23 cellular contexts compared by ENCODE assay signal in the genomic region with DNA sequence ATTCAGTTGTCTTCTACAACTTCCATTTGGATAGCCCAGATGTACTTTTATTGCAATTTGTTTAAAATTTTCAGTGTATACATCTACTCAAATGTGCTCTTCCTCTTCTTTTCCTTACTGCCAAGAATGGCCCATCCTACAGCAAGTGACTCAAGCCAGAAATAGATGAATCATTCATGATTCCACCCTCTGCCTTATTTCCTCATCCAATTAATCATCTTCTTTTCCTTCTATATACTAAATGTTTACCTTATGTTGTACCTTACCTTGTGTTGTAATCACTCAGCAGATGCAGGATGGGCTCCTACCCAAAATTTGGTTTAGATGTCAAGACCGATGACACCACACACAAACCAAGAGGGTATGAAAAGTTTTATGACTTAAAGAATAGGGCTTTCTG.
DNase-seq lines count a peak whose midpoint lies in the region; TF ChIP-seq lines count a peak whose summit lies in the region.
"Had no signal": no experiment of that assay in that cellular context is flagged by ENCODE, and none has a peak within 500 bp of the region (broad histone marks: within the 10 kb centered on the region; RNA-seq: fewer than 3 reads in every experiment).

No MANE protein-coding gene starts in this region.

- H3K9me3 ChIP-seq in AG04450 (ENCODE audit: control insufficient read depth, insufficient read depth, low read length): peaks cover 2% of the 10 kb centered on the region; the same call in 1 of the 2 replicates
- H3K9me3 ChIP-seq: A549, gastroesophageal sphincter, psoas muscle, spleen had no signal

- in situ Hi-C loops in astrocyte of the spinal cord (cut with HindIII; ENCODE audit: low sequenced_read_pairs): no loop called here

- DNase-seq in AG04450 (ENCODE audit: low read depth, low spot score) (no peak), HT1080 (ENCODE audit: low read depth) (peak; percentile 91), astrocyte of the spinal cord (ENCODE audit: low read depth, low spot score) (peak; percentile 40), fibroblast of the conjunctiva (ENCODE audit: low read depth) (peak; percentile 30), substantia nigra (lab: John Stamatoyannopoulos, UW) (no peak), NCI-H1092 treated with DMSO at 0.1 percent for 48 hours (lab: John Stamatoyannopoulos, UW) (no peak), NCI-H2227 treated with DMSO at 0.1 percent for 48 hours (lab: John Stamatoyannopoulos, UW) (no peak)
- no peak for DNase-seq in stimulated activated CD4-positive, alpha-beta T cell treated with anti-CD3 and anti-CD28 coated beads, Interleukin-2, amount 100 ng/mL, for 24 hours
- DNase-seq: activated CD4-positive, alpha-beta memory T cell treated with anti-CD3 and anti-CD28 coated beads for 36 hours; activated naive CD4-positive, alpha-beta T cell treated with Interleukin-2 at 50 U/mL for 16 hours; activated T-cell treated with anti-CD3 and anti-CD28 coated beads for 4 hours; anterior cingulate cortex; GF-D8; NCI-H2029; NCI-H524; psoas muscle; Right ventricle myocardium superior; spleen; stimulated activated CD8-positive, alpha-beta memory T cell treated with anti-CD3 and anti-CD28 coated beads, Interleukin-4, amount 100 ng/mL, for 48 hours; T-cell had no signal

- H3K27ac ChIP-seq in AG04450 (ENCODE audit: low read depth, low read length): peak overlapping the region; percentile 49
- H3K27ac ChIP-seq in substantia nigra (ENCODE audit: low read depth, low read length, poor library complexity, severe bottlenecking): no peak overlapping the region
- H3K27ac ChIP-seq: A549, gastroesophageal sphincter, psoas muscle, spleen, VCaP had no signal

- H3K4me3 ChIP-seq in AG04450 (ENCODE audit: low read depth, low read length): no peak overlapping the region
- no peak overlapping the region for H3K4me3 ChIP-seq in astrocyte of the spinal cord (ENCODE audit: low read depth, low read length)
- H3K4me3 ChIP-seq: A549, gastroesophageal sphincter, psoas muscle, spleen had no signal

- TF ChIP-seq CTCF in AG04450 (IDR thresholded peaks at IDR 0.05; ENCODE audit: low read depth, low read length) (no peak), astrocyte of the spinal cord (IDR thresholded peaks at IDR 0.05; ENCODE audit: low read depth, low read length) (no peak)

- POLR2A ChIA-PET in AG04450 (lab: Yijun Ruan, JAX): no interaction called here

- H3K27me3 ChIP-seq in AG04450 (ENCODE audit: control insufficient read depth, insufficient read depth, low read length): no peaks in the 10 kb centered on the region
- H3K27me3 ChIP-seq: gastroesophageal sphincter, spleen had no signal

- CTCF ChIA-PET in AG04450 (lab: Charles Lee): no interaction called here

Comparison
In these comparisons a context has a peak if more than half of its experiments do, and no peak if none do; other contexts are left out.
1. DNase-seq: peak in HT1080 (single experiment), astrocyte of the spinal cord (single experiment) and fibroblast of the conjunctiva (single experiment); none in AG04450 (single experiment), stimulated activated CD4-positive, alpha-beta T cell treated with anti-CD3 and anti-CD28 coated beads, Interleukin-2, amount 100 ng/mL, for 24 hours (0 of 2), substantia nigra (0 of 49), NCI-H1092 treated with DMSO at 0.1 percent for 48 hours (single experiment) and NCI-H2227 treated with DMSO at 0.1 percent for 48 hours (single experiment).